9 cellular contexts compared by ENCODE assay signal in the genomic region with DNA sequence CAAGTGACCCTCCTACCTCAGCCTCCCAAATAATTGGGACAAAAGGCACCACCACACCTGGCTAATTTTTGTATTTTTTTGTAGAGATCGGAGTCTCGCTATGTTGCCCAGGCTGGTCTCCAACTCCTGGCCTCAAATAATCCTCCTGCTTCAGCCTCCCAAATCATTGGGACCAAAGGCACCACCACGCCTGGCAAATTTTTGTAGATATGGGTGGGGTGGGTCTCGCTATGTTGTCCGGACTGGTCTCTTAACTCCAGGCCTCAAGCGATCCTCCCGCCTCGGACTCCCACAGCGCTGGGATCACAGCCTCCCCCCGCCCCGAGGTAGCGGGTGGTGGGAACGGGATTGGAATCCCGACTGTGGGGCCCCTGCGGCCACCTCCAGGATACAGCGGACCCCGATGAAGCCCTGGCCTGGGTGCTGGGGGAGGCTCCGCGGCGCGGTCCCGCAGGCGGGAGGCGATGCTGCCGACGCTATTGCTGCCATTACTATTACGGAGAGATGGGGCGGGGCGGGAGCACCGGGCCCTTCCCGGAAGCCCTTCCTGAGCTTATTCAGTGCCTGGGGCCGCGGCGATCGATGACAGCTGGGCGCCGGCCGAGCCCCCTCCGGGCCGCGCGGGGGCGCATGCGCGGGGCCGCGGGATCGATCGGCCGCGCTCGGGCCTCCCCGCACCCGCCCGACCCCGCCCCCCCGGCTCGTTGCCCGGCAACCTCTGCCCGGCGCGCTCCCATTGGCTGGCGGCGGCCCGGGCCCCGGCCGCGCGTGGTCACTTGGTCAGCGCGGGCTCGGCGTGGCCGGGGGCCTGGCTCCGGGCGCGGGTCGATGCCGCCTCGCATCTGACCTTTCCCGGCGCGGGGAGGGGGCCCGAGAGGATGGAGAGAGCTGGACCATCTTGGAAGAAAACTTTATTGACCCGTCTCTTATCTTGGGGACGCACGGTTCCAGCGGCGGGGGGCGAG. TPM values are rescaled to one million over a fixed set of nuclear protein-coding genes. Genes with fewer than 3 reads are reported as not detected.
DNase-seq lines count a peak whose midpoint lies in the region; ATAC-seq and TF ChIP-seq lines count a peak whose summit lies in the region.
"Had no signal": no experiment of that assay in that cellular context is flagged by ENCODE, and none has a peak within 500 bp of the region (broad histone marks: within the 10 kb centered on the region; RNA-seq: fewer than 3 reads in every experiment).

No MANE protein-coding gene starts in this region.

- H3K27me3 Mint-ChIP-seq in Caco-2 (ENCODE audit: insufficient read depth, unreplicated experiment) (peaks cover 16% of the 10 kb centered on the region), natural killer cell (ENCODE audit: low read depth in 2 of 2) (peaks cover 29 to 40% of the 10 kb centered on the region in 2 donors)
- peaks cover 34% of the 10 kb centered on the region for H3K27me3 Mint-ChIP-seq in activated CD4-positive, alpha-beta memory T cell treated with anti-CD3 and anti-CD28 coated beads, Interleukin-2, amount 10 ng/mL, durations not matched to agents 7 days and 5 days

- H3K9me3 Mint-ChIP-seq in Caco-2 (ENCODE audit: unreplicated experiment) (no peaks in the 10 kb centered on the region), natural killer cell (no peaks in the 10 kb centered on the region)
- H3K9me3 Mint-ChIP-seq in activated CD4-positive, alpha-beta memory T cell treated with anti-CD3 and anti-CD28 coated beads, Interleukin-2, amount 10 ng/mL, durations not matched to agents 7 days and 5 days = no peaks in the 10 kb centered on the region

- H3K27ac Mint-ChIP-seq in Caco-2 (ENCODE audit: unreplicated experiment) (no peak overlapping the region), natural killer cell (no peak overlapping the region)
- no peak overlapping the region for H3K27ac Mint-ChIP-seq in activated CD4-positive, alpha-beta memory T cell treated with anti-CD3 and anti-CD28 coated beads, Interleukin-2, amount 10 ng/mL, durations not matched to agents 7 days and 5 days

- BruUV-seq in Caco-2 (replicated peaks; lab: Mats Ljungman, UMichigan) = no TSS peak

- intact Hi-C loops in Caco-2 (cut with micrococcal nuclease; ENCODE audit: unreplicated experiment) = no loop called here
- intact Hi-C loops in natural killer cell (cut with micrococcal nuclease) = no loop called here

- no peaks in the 10 kb centered on the region for H3K9me3 ChIP-seq in Caco-2
- no peaks in the 10 kb centered on the region for H3K9me3 ChIP-seq in fibroblast of lung (ENCODE audit: control insufficient read depth, insufficient read depth, low read depth, low read length)
- no peaks in the 10 kb centered on the region for H3K9me3 ChIP-seq in thymus (ENCODE audit: control insufficient read depth)

- peak overlapping the region; percentile 72 for H3K4me2 ChIP-seq in fibroblast of lung (ENCODE audit: extremely low read depth, insufficient read depth, low read length)

- DNase-seq in Caco-2 (peak; percentile 60 to 72), LoVo (ENCODE audit: low spot score) (peak; percentile 43), fibroblast of lung (ENCODE audit: low read depth in 2 of 2) (peak; percentile 34 to 37), natural killer cell (no peak), activated gamma-delta T cell (lab: John Stamatoyannopoulos, UW) (no peak)
- peak; percentile 59 for DNase-seq in activated CD4-positive, alpha-beta memory T cell treated with anti-CD3 and anti-CD28 coated beads, Interleukin-2, amount 10 ng/mL, durations not matched to agents 7 days and 5 days

- H2AFZ ChIP-seq in fibroblast of lung (ENCODE audit: low read length) = peak overlapping the region; percentile 34

- H3K4me1 ChIP-seq in Caco-2 = no peaks in the 10 kb centered on the region; the same call in 1 of the 2 replicates
- H3K4me1 ChIP-seq in fibroblast of lung (ENCODE audit: control insufficient read depth, extremely low read depth, insufficient read depth, low read length) = no peaks in the 10 kb centered on the region
- H3K4me1 ChIP-seq in thymus (ENCODE audit: control insufficient read depth, insufficient read depth, low read length) = no peaks in the 10 kb centered on the region

- H3K4me3 ChIP-seq in Caco-2 (ENCODE audit: low read depth, low read length) (peak overlapping the region; percentile 44), fibroblast of lung (replicated peaks in 1 of 4; ENCODE audit: control extremely low read depth in 1 of 4, insufficient read depth in 1 of 4, low read depth in 3 of 4, low read length in 4 of 4) (peak overlapping the region; percentile 37 to 61 (median 40)), thymus (ENCODE audit: low read length) (peak overlapping the region; percentile 10)

- H4K20me1 ChIP-seq in fibroblast of lung (ENCODE audit: control insufficient read depth, extremely low read depth, insufficient read depth, low read length) = no peaks in the 10 kb centered on the region

- ATAC-seq in natural killer cell (peak; percentile 22 to 81 (median 31)), HG03175 (IDR thresholded peaks at IDR 0.05; ENCODE audit: unreplicated experiment) (no peak)

- H3K9ac ChIP-seq in fibroblast of lung (ENCODE audit: insufficient read depth, low read length) = peak overlapping the region; percentile 26

- CTCF ChIA-PET in Caco-2 (lab: Charles Lee) = no interaction called here
- CTCF ChIA-PET in activated CD4-positive, alpha-beta memory T cell treated with anti-CD3 and anti-CD28 coated beads, Interleukin-2, amount 10 ng/mL, durations not matched to agents 7 days and 5 days (lab: Charles Lee) = no interaction called here

- H3K36me3 Mint-ChIP-seq in Caco-2 (ENCODE audit: insufficient read depth, unreplicated experiment) (no peaks in the 10 kb centered on the region), natural killer cell (no peaks in the 10 kb centered on the region)
- H3K36me3 Mint-ChIP-seq in activated CD4-positive, alpha-beta memory T cell treated with anti-CD3 and anti-CD28 coated beads, Interleukin-2, amount 10 ng/mL, durations not matched to agents 7 days and 5 days (ENCODE audit: low read depth) = no peaks in the 10 kb centered on the region

- no peak for TF ChIP-seq CTCF in Caco-2 (IDR thresholded peaks at IDR 0.05; ENCODE audit: insufficient read depth in 1 of 2, low read depth in 1 of 2, low read length in 1 of 2, severe bottlenecking in 1 of 2, unreplicated experiment in 1 of 2)
- TF ChIP-seq CTCF in fibroblast of lung (conservative IDR thresholded peaks at IDR 0.05 in 1 of 2, IDR thresholded peaks at IDR 0.05 in 1 of 2; ENCODE audit: low read depth in 1 of 2, low read length in 2 of 2) = peak in 1 of 2 donors; percentile 2
- TF ChIP-seq CTCF in natural killer cell (IDR thresholded peaks at IDR 0.05) = no peak

- H3K27ac ChIP-seq in fibroblast of lung (ENCODE audit: insufficient read depth, low read length) (no peak overlapping the region), thymus (ENCODE audit: low read depth) (no peak overlapping the region)

- 11% methylated on average over 90 of the region's 90 CpGs for WGBS in thymus

- POLR2A ChIA-PET in Caco-2 (lab: Charles Lee) = no interaction called here
- POLR2A ChIA-PET in activated CD4-positive, alpha-beta memory T cell treated with anti-CD3 and anti-CD28 coated beads, Interleukin-2, amount 10 ng/mL, durations not matched to agents 7 days and 5 days (lab: Charles Lee) = no interaction called here

- peak overlapping the region; percentile 61 for H3K4me3 Mint-ChIP-seq in Caco-2 (ENCODE audit: unreplicated experiment)
- peak overlapping the region; percentile 9 for H3K4me3 Mint-ChIP-seq in activated CD4-positive, alpha-beta memory T cell treated with anti-CD3 and anti-CD28 coated beads, Interleukin-2, amount 10 ng/mL, durations not matched to agents 7 days and 5 days
- peak overlapping the region; percentile 70 for H3K4me3 Mint-ChIP-seq in natural killer cell

- H3K27me3 ChIP-seq in Caco-2 (replicated peaks; ENCODE audit: control insufficient read depth, insufficient read depth, low read length) = no peaks in the 10 kb centered on the region
- H3K27me3 ChIP-seq in fibroblast of lung (ENCODE audit: control insufficient read depth, insufficient read depth, low read length) = peaks cover 8% of the 10 kb centered on the region
- peaks cover 45% of the 10 kb centered on the region for H3K27me3 ChIP-seq in thymus (ENCODE audit: control insufficient read depth, insufficient read depth)

- no peaks in the 10 kb centered on the region for H3K36me3 ChIP-seq in Caco-2 (ENCODE audit: control insufficient read depth, insufficient read depth, low read length)
- no peaks in the 10 kb centered on the region for H3K36me3 ChIP-seq in fibroblast of lung (ENCODE audit: control insufficient read depth, insufficient read depth, low read length)
- no peaks in the 10 kb centered on the region for H3K36me3 ChIP-seq in thymus (ENCODE audit: control insufficient read depth, insufficient read depth)

- no peaks in the 10 kb centered on the region for H3K79me2 ChIP-seq in fibroblast of lung (ENCODE audit: control insufficient read depth, insufficient read depth, low read length)

- H3K4me1 Mint-ChIP-seq in Caco-2 (ENCODE audit: low read depth, unreplicated experiment) (no peaks in the 10 kb centered on the region), natural killer cell (no peaks in the 10 kb centered on the region)
- H3K4me1 Mint-ChIP-seq in activated CD4-positive, alpha-beta memory T cell treated with anti-CD3 and anti-CD28 coated beads, Interleukin-2, amount 10 ng/mL, durations not matched to agents 7 days and 5 days = peaks cover 5% of the 10 kb centered on the region

RNA-seq across cellular contexts. Expression of gene ONECUT3, which starts 27.9 kb away (rescaled TPM):
- total RNA-seq in Caco-2 (2022) (not detected in 2 replicates), fibroblast of lung (not detected in 2 replicates), natural killer cell (not detected)
- total RNA-seq in activated CD4-positive, alpha-beta memory T cell treated with anti-CD3 and anti-CD28 coated beads, Interleukin-2, amount 10 ng/mL, durations not matched to agents 7 days and 5 days = not detected
- polyA plus RNA-seq in fibroblast of lung (not detected in 2 replicates), thymus (0.02 TPM)
- polyA plus RNA-seq in fibroblast of lung (2012) = not detected in 2 replicates
- polyA minus RNA-seq in fibroblast of lung (ENCODE audit: low replicate concordance) = not detected in 2 replicates
- total RNA-seq: skeletal muscle tissue had no signal

Comparison
In these comparisons a context has a peak if more than half of its experiments do, and no peak if none do; other contexts are left out.
1. DNase-seq: peak in Caco-2 (2 of 2), LoVo (single experiment), activated CD4-positive, alpha-beta memory T cell treated with anti-CD3 and anti-CD28 coated beads, Interleukin-2, amount 10 ng/mL, durations not matched to agents 7 days and 5 days (single experiment) and fibroblast of lung (2 of 2); none in natural killer cell (single experiment) and activated gamma-delta T cell (single experiment).
2. H3K4me3 Mint-ChIP-seq: peak in every context shown above with its lines; median percentile 70 in natural killer cell; 61 in Caco-2; 9 in activated CD4-positive, alpha-beta memory T cell treated with anti-CD3 and anti-CD28 coated beads, Interleukin-2, amount 10 ng/mL, durations not matched to agents 7 days and 5 days.
3. Peak in every context shown above with its lines, with median percentiles within 50 percentile points of each other: H3K4me3 ChIP-seq.